ENCODE assay signal across 1 cellular context in genomic region chr7:73683056-73683915, GRCh38.
A peak's percentile ranks its signal among the peaks of the same experiment; 100 is the strongest.
TF ChIP-seq lines count a peak whose summit lies in the region.

Gene BUD23, plus strand, starts transcription at chr7:73683597. Its CDS starts 29 bp downstream, at chr7:73683626.
Gene DNAJC30, minus strand, starts transcription at chr7:73683453. Its CDS starts 30 bp downstream, at chr7:73683423.

TF ChIP-seq in GM12878, 131 proteins besides CTCF, POLR2A, EP300 and RAD21 (continued from another document):
- TF ChIP-seq PKNOX1 (IDR thresholded peaks at IDR 0.05), result peak; percentile 10; the same call in 1 of the 2 replicates
- peak; percentile 39 for TF ChIP-seq SIX5 (IDR thresholded peaks at IDR 0.05; ENCODE audit: low read depth, low read length, severe bottlenecking)
- TF ChIP-seq, protein P1, sequence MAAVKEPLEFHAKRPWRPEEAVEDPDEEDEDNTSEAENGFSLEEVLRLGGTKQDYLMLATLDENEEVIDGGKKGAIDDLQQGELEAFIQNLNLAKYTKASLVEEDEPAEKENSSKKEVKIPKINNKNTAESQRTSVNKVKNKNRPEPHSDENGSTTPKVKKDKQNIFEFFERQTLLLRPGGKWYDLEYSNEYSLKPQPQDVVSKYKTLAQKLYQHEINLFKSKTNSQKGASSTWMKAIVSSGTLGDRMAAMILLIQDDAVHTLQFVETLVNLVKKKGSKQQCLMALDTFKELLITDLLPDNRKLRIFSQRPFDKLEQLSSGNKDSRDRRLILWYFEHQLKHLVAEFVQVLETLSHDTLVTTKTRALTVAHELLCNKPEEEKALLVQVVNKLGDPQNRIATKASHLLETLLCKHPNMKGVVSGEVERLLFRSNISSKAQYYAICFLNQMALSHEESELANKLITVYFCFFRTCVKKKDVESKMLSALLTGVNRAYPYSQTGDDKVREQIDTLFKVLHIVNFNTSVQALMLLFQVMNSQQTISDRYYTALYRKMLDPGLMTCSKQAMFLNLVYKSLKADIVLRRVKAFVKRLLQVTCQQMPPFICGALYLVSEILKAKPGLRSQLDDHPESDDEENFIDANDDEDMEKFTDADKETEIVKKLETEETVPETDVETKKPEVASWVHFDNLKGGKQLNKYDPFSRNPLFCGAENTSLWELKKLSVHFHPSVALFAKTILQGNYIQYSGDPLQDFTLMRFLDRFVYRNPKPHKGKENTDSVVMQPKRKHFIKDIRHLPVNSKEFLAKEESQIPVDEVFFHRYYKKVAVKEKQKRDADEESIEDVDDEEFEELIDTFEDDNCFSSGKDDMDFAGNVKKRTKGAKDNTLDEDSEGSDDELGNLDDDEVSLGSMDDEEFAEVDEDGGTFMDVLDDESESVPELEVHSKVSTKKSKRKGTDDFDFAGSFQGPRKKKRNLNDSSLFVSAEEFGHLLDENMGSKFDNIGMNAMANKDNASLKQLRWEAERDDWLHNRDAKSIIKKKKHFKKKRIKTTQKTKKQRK (IDR thresholded peaks at IDR 0.05; ENCODE audit: low read depth, low read length), result no peak
- TF ChIP-seq REST (IDR thresholded peaks at IDR 0.05; ENCODE audit: low read depth, low read length), result no peak
- 0 out of 2 replicates have a peak, but pooled peaks have one; percentile 55 for TF ChIP-seq HDGF (IDR thresholded peaks at IDR 0.05)
- TF ChIP-seq ZBTB33 (IDR thresholded peaks at IDR 0.05), result no peak
- TF ChIP-seq NBN (IDR thresholded peaks at IDR 0.05), result peak; percentile 75
- TF ChIP-seq CBX5 (IDR thresholded peaks at IDR 0.05; ENCODE audit: low read depth), result 0 out of 2 replicates have a peak, but pooled peaks have one; percentile 20
- TF ChIP-seq BRCA1 (IDR thresholded peaks at IDR 0.05; ENCODE audit: low read depth, low read length), result no peak
- peak; percentile 26; the same call in 1 of the 2 replicates for TF ChIP-seq BACH1 (IDR thresholded peaks at IDR 0.05; ENCODE audit: borderline replicate concordance)
- TF ChIP-seq, protein P2, sequence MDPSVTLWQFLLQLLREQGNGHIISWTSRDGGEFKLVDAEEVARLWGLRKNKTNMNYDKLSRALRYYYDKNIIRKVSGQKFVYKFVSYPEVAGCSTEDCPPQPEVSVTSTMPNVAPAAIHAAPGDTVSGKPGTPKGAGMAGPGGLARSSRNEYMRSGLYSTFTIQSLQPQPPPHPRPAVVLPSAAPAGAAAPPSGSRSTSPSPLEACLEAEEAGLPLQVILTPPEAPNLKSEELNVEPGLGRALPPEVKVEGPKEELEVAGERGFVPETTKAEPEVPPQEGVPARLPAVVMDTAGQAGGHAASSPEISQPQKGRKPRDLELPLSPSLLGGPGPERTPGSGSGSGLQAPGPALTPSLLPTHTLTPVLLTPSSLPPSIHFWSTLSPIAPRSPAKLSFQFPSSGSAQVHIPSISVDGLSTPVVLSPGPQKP (IDR thresholded peaks at IDR 0.05; ENCODE audit: low read depth, low read length), result no peak
- TF ChIP-seq YY1 (IDR thresholded peaks at IDR 0.05; ENCODE audit: low read depth, low read length), result peak; percentile 97
- TF ChIP-seq MAX (IDR thresholded peaks at IDR 0.05; ENCODE audit: low read depth, low read length), result 0 out of 2 replicates have a peak, but pooled peaks have one; percentile 66
- no peak for TF ChIP-seq CBFB (IDR thresholded peaks at IDR 0.05; ENCODE audit: low read depth)
- TF ChIP-seq RCOR1 (conservative IDR thresholded peaks at IDR 0.05; ENCODE audit: low read depth, low read length), result no peak
- no peak for TF ChIP-seq ZZZ3 (IDR thresholded peaks at IDR 0.05; ENCODE audit: control insufficient read depth, insufficient read length, low read depth)
- peak; percentile 65 for TF ChIP-seq HCFC1 (IDR thresholded peaks at IDR 0.05; ENCODE audit: low read length)
- TF ChIP-seq SIN3A (IDR thresholded peaks at IDR 0.05; ENCODE audit: low read depth, low read length), result peak; percentile 90
- TF ChIP-seq SP1 (IDR thresholded peaks at IDR 0.05; ENCODE audit: low read depth, low read length), result peak; percentile 85
- peak; percentile 92 for TF ChIP-seq POLR2AphosphoS5 (IDR thresholded peaks at IDR 0.05; ENCODE audit: low read length)
- no peak for TF ChIP-seq EZH2 (IDR thresholded peaks at IDR 0.05; ENCODE audit: borderline replicate concordance, control insufficient read depth, low read depth, low read length)
- no peak for TF ChIP-seq FOXM1 (IDR thresholded peaks at IDR 0.05; ENCODE audit: low read depth, low read length)
- TF ChIP-seq SKIL (IDR thresholded peaks at IDR 0.05; ENCODE audit: low read depth, poor library complexity, severe bottlenecking), result no peak
